15 cellular contexts compared by ENCODE assay signal in genomic region chr11:66343176-66343575, GRCh38. TPM values are rescaled to one million over a fixed set of nuclear protein-coding genes. Genes with fewer than 3 reads are reported as not detected.
A peak's percentile ranks its signal among the peaks of the same experiment; 100 is the strongest.
DNase-seq lines count a peak whose midpoint lies in the region; ATAC-seq and TF ChIP-seq lines count a peak whose summit lies in the region.
"Had no signal": no experiment of that assay in that cellular context is flagged by ENCODE, and none has a peak within 500 bp of the region (broad histone marks: within the 10 kb centered on the region; RNA-seq: fewer than 3 reads in every experiment).

No MANE protein-coding gene starts in this region.

- H3K4me1 ChIP-seq in heart right ventricle (peaks cover 16 to 42% (median 38%) of the 10 kb centered on the region in 9 donors), upper lobe of right lung (peaks cover 30% of the 10 kb centered on the region)

- CTCF ChIA-PET in activated B cell treated with CpG ODN at 0.5 μM for 24 hours (lab: Charles Lee): interaction anchor here (2.8 kb wide), 1 partner anchor 43 kb away, joined by 14 read pairs; no protein-coding TSS in a partner anchor

- peak; percentile 8 for DNase-seq in Right ventricle myocardium superior
- DNase-seq in heart right ventricle: no peak
- DNase-seq in activated B cell treated with CpG ODN at 0.5 μM for 24 hours: no peak
- peak; percentile 29 for DNase-seq in islet precursor cell
- DNase-seq in upper lobe of right lung: peak; percentile 3
- no peak for DNase-seq in NCI-H446 treated with DMSO at 0.1 percent for 48 hours (lab: John Stamatoyannopoulos, UW)
- no peak for DNase-seq in middle frontal gyrus (ENCODE audit: extremely low spot score, low spot score)
- no peak for DNase-seq in stimulated activated CD4-positive, alpha-beta T cell treated with anti-CD3 and anti-CD28 coated beads, Interleukin-1b, Interleukin-23, amount 100 ng/mL, for 48 hours
- DNase-seq: gastrocnemius medialis, Kasumi-1, retina, transverse colon had no signal

- H3K27ac Mint-ChIP-seq in activated B cell treated with CpG ODN at 0.5 μM for 24 hours: no peak overlapping the region

- H3K4me3 Mint-ChIP-seq in activated B cell treated with CpG ODN at 0.5 μM for 24 hours: peak overlapping the region; percentile 96

- peaks cover 56% of the 10 kb centered on the region for H3K36me3 Mint-ChIP-seq in activated B cell treated with CpG ODN at 0.5 μM for 24 hours (ENCODE audit: low read depth)

- H3K27me3 ChIP-seq in heart right ventricle (peaks cover 0 to 5% (median 0%) of the 10 kb centered on the region in 7 donors), upper lobe of right lung (no peaks in the 10 kb centered on the region)
- H3K27me3 ChIP-seq: gastrocnemius medialis, transverse colon had no signal

- no peak overlapping the region for H3K27ac ChIP-seq in heart right ventricle
- H3K27ac ChIP-seq in upper lobe of right lung: no peak overlapping the region

- 91 to 93% methylated on average over 8 of the region's 8 CpGs for WGBS in heart right ventricle, 2 donors

- peaks cover 43% of the 10 kb centered on the region for H3K4me1 Mint-ChIP-seq in activated B cell treated with CpG ODN at 0.5 μM for 24 hours

- intact Hi-C loops in Right ventricle myocardium superior (cut with DNase I) (no loop called here), heart right ventricle (cut with DNase I) (loop anchor here in 1 of 10 donors (5.0 kb wide), 1 partner anchor 36 kb away; no protein-coding TSS in a partner anchor), activated B cell treated with CpG ODN at 0.5 μM for 24 hours (cut with micrococcal nuclease) (no loop called here), upper lobe of right lung (cut with DNase I) (no loop called here)

- peaks cover 2 to 50% (median 31%) of the 10 kb centered on the region in 9 donors for H3K36me3 ChIP-seq in heart right ventricle
- H3K36me3 ChIP-seq in upper lobe of right lung: peaks cover 35% of the 10 kb centered on the region

- H3K4me3 ChIP-seq in heart right ventricle (no peak overlapping the region), upper lobe of right lung (no peak overlapping the region)
- H3K4me3 ChIP-seq: lung had no signal

- POLR2A ChIA-PET in activated B cell treated with CpG ODN at 0.5 μM for 24 hours (lab: Charles Lee): interaction anchor here (1.0 to 5.4 kb wide), 3 partner anchors 8 to 30 kb away, joined by 4 to 34 read pairs (median 24); partner anchors contain the start of gene SLC29A2

- ATAC-seq in Right ventricle myocardium superior (ENCODE audit: poor library complexity) (no peak), heart right ventricle (no peak), activated B cell treated with CpG ODN at 0.5 μM for 24 hours (ENCODE audit: low read depth) (no peak), upper lobe of right lung (no peak)
- ATAC-seq: gastrocnemius medialis had no signal

- H3K9me3 Mint-ChIP-seq in activated B cell treated with CpG ODN at 0.5 μM for 24 hours: no peaks in the 10 kb centered on the region
- H3K9me3 Mint-ChIP-seq: CD14-positive monocyte had no signal

- no peak for TF ChIP-seq CTCF in heart right ventricle (IDR thresholded peaks at IDR 0.05)
- TF ChIP-seq CTCF in activated B cell treated with CpG ODN at 0.5 μM for 24 hours (IDR thresholded peaks at IDR 0.05): no peak
- no peak for TF ChIP-seq CTCF in upper lobe of right lung (IDR thresholded peaks at IDR 0.05)

- peaks cover 2% of the 10 kb centered on the region for H3K27me3 Mint-ChIP-seq in activated B cell treated with CpG ODN at 0.5 μM for 24 hours

- H3K9me3 ChIP-seq in heart right ventricle: no peaks in the 10 kb centered on the region
- no peaks in the 10 kb centered on the region for H3K9me3 ChIP-seq in upper lobe of right lung
- H3K9me3 ChIP-seq: gastrocnemius medialis, HAP-1, transverse colon had no signal

RNA-seq across cellular contexts. Expression of gene BRMS1, which starts 1.7 kb away (rescaled TPM):
- total RNA-seq in Right ventricle myocardium superior (15.1 TPM), heart right ventricle (10 to 100 TPM; 10.6 to 17.6 (median 12.9) TPM), activated B cell treated with CpG ODN at 0.5 μM for 24 hours (56.9 and 59.2 TPM in 2 replicates), upper lobe of right lung (32.1 TPM)
- polyA plus RNA-seq in heart right ventricle: 10 to 100 TPM; 25.2 to 73.9 TPM

RNA-seq across cellular contexts. Expression of gene B4GAT1, which starts 4.3 kb away (rescaled TPM):
- total RNA-seq in Right ventricle myocardium superior (51.3 TPM), heart right ventricle (10 to 100 TPM; 36.5 to 69.6 (median 48.1) TPM), activated B cell treated with CpG ODN at 0.5 μM for 24 hours (1.9 TPM in 2 replicates), upper lobe of right lung (27.4 TPM)
- 10 to 100 TPM; 22.3 to 45.4 TPM for polyA plus RNA-seq in heart right ventricle

RNA-seq across cellular contexts. Expression of gene RIN1, which starts 6.9 kb away (rescaled TPM):
- total RNA-seq in Right ventricle myocardium superior (1.0 TPM), heart right ventricle (1 to 10 TPM in 8 of 10 donors, under 1 TPM in 2; 0.81 to 5.3 (median 1.6) TPM), activated B cell treated with CpG ODN at 0.5 μM for 24 hours (0.76 and 0.98 TPM in 2 replicates), upper lobe of right lung (7.4 TPM)
- polyA plus RNA-seq in heart right ventricle: 10 to 100 TPM in 1 of 2 donors, 1 to 10 TPM in 1; 3.9 to 10.8 TPM

RNA-seq across cellular contexts. Expression of gene CD248, which starts 26.3 kb away (rescaled TPM):
- total RNA-seq in Right ventricle myocardium superior: 15.7 TPM
- 10 to 100 TPM in 5 of 10 donors, 1 to 10 TPM in 5; 5.3 to 44.4 (median 9.1) TPM for total RNA-seq in heart right ventricle
- polyA plus RNA-seq in heart right ventricle: 10 to 100 TPM in 1 of 2 donors, 1 to 10 TPM in 1; 8.6 to 35.9 TPM
- 0.22 TPM in 1 of 2 replicates, not detected in the other for total RNA-seq in activated B cell treated with CpG ODN at 0.5 μM for 24 hours
- total RNA-seq in upper lobe of right lung: 10.0 TPM

RNA-seq across cellular contexts. Expression of gene SLC29A2, which starts 28.4 kb away (rescaled TPM):
- 16.3 TPM for total RNA-seq in Right ventricle myocardium superior
- total RNA-seq in heart right ventricle: 10 to 100 TPM in 3 of 10 donors, 1 to 10 TPM in 7; 7.8 to 28.0 (median 9.5) TPM
- polyA plus RNA-seq in heart right ventricle: 10 to 100 TPM; 25.9 to 50.6 TPM
- total RNA-seq in activated B cell treated with CpG ODN at 0.5 μM for 24 hours: 13.5 and 17.1 TPM in 2 replicates
- 14.2 TPM for total RNA-seq in upper lobe of right lung

Comparison
In these comparisons a context has a peak if more than half of its experiments do, and no peak if none do; other contexts are left out.
1. DNase-seq: peak in Right ventricle myocardium superior (single experiment), islet precursor cell (single experiment) and upper lobe of right lung (single experiment); none in heart right ventricle (0 of 2), activated B cell treated with CpG ODN at 0.5 μM for 24 hours (single experiment), NCI-H446 treated with DMSO at 0.1 percent for 48 hours (single experiment), middle frontal gyrus (single experiment) and stimulated activated CD4-positive, alpha-beta T cell treated with anti-CD3 and anti-CD28 coated beads, Interleukin-1b, Interleukin-23, amount 100 ng/mL, for 48 hours (single experiment).